Comparison of ENCODE assay signal across 8 cellular contexts in genomic region chr2:43426305-43427031, GRCh38.
DNase-seq lines count a peak whose midpoint lies in the region; ATAC-seq, FAIRE-seq and TF ChIP-seq lines count a peak whose summit lies in the region.

No MANE protein-coding gene starts in this region.

- FAIRE-seq in urothelium cell line (lab: Jason Lieb, UNC), result no peak

- H3K27me3 Mint-ChIP-seq in activated T-cell treated with anti-CD3 and anti-CD28 coated beads, Interleukin-2, amount 50 U/mL, for 72 hours (ENCODE audit: low read depth), result no peaks in the 10 kb centered on the region
- H3K27me3 Mint-ChIP-seq in progenitor cell of endocrine pancreas, result peaks cover 16% of the 10 kb centered on the region

- H3K4me1 Mint-ChIP-seq in activated T-cell treated with anti-CD3 and anti-CD28 coated beads, Interleukin-2, amount 50 U/mL, for 72 hours (ENCODE audit: low read depth), result peaks cover 38% of the 10 kb centered on the region
- H3K4me1 Mint-ChIP-seq in progenitor cell of endocrine pancreas (ENCODE audit: low read depth), result peaks cover 17% of the 10 kb centered on the region

- peak overlapping the region; percentile 54 for H3K27ac Mint-ChIP-seq in activated T-cell treated with anti-CD3 and anti-CD28 coated beads, Interleukin-2, amount 50 U/mL, for 72 hours
- H3K27ac Mint-ChIP-seq in progenitor cell of endocrine pancreas, result peak overlapping the region; percentile 71

- no peak for TF ChIP-seq CTCF in fibroblast of villous mesenchyme (IDR thresholded peaks at IDR 0.05; ENCODE audit: insufficient read depth, low read depth, low read length)
- TF ChIP-seq CTCF in progenitor cell of endocrine pancreas (IDR thresholded peaks at IDR 0.05; ENCODE audit: unreplicated experiment), result no peak

- DNase-seq in activated gamma-delta T cell treated with Interleukin-2 at 50 U/mL for 16 hours (peak; percentile 63), activated gamma-delta T cell (lab: John Stamatoyannopoulos, UW) (no peak), fibroblast of villous mesenchyme (ENCODE audit: low read depth) (peak; percentile 99), progenitor cell of endocrine pancreas (ENCODE audit: low spot score, unreplicated experiment) (no peak), urothelium cell line (ENCODE audit: low spot score) (peak; percentile 87)
- DNase-seq in activated T-cell treated with anti-CD3 and anti-CD28 coated beads, Interleukin-2, amount 50 U/mL, for 72 hours, result peak; percentile 71 to 84

- no peaks in the 10 kb centered on the region for H3K9me3 Mint-ChIP-seq in activated T-cell treated with anti-CD3 and anti-CD28 coated beads, Interleukin-2, amount 50 U/mL, for 72 hours
- peaks cover 3% of the 10 kb centered on the region for H3K9me3 Mint-ChIP-seq in progenitor cell of endocrine pancreas (ENCODE audit: low read depth)

- H3K4me3 Mint-ChIP-seq in activated T-cell treated with anti-CD3 and anti-CD28 coated beads, Interleukin-2, amount 50 U/mL, for 72 hours, result peak overlapping the region; percentile 46 to 85
- no peak overlapping the region for H3K4me3 Mint-ChIP-seq in progenitor cell of endocrine pancreas (ENCODE audit: low read depth)

- H3K4me3 ChIP-seq in fibroblast of villous mesenchyme (ENCODE audit: low read depth, low read length), result no peak overlapping the region

- peaks cover 4 to 8% of the 10 kb centered on the region in 2 donors for H3K36me3 Mint-ChIP-seq in activated T-cell treated with anti-CD3 and anti-CD28 coated beads, Interleukin-2, amount 50 U/mL, for 72 hours (ENCODE audit: insufficient read depth in 2 of 2)
- peaks cover 17% of the 10 kb centered on the region for H3K36me3 Mint-ChIP-seq in progenitor cell of endocrine pancreas (ENCODE audit: insufficient read depth)

- ATAC-seq in HG03097 (IDR thresholded peaks at IDR 0.05; ENCODE audit: low FRiP score, unreplicated experiment), result peak; percentile 87
- peak; percentile 94 for ATAC-seq in activated T-cell treated with anti-CD3 and anti-CD28 coated beads, Interleukin-2, amount 50 U/mL, for 72 hours (replicated peaks in 1 of 2)

TF ChIP-seq in PFSK-1, 5 proteins besides CTCF, POLR2A, EP300 and RAD21:
- no peak for TF ChIP-seq TAF1 (IDR thresholded peaks at IDR 0.05; ENCODE audit: borderline replicate concordance, insufficient read depth, low read length)
- TF ChIP-seq REST (IDR thresholded peaks at IDR 0.05; ENCODE audit: insufficient read depth in 1 of 2, low read depth in 2 of 2, low read length in 2 of 2), result no peak
- TF ChIP-seq SIN3A (IDR thresholded peaks at IDR 0.05; ENCODE audit: borderline replicate concordance, insufficient read depth, low read length), result peak; percentile 38; the same call in 1 of the 2 replicates
- no peak for TF ChIP-seq FOXP2 (optimal IDR thresholded peaks at IDR 0.05; ENCODE audit: borderline replicate concordance, extremely low read depth, extremely low read length, insufficient read depth)
- TF ChIP-seq POLR2AphosphoS5 (IDR thresholded peaks at IDR 0.05; ENCODE audit: low read depth, low read length), result no peak

Comparison
In these comparisons a context has a peak if more than half of its experiments do, and no peak if none do; other contexts are left out.
1. DNase-seq: peak in activated gamma-delta T cell treated with Interleukin-2 at 50 U/mL for 16 hours (single experiment), activated T-cell treated with anti-CD3 and anti-CD28 coated beads, Interleukin-2, amount 50 U/mL, for 72 hours (2 of 2), fibroblast of villous mesenchyme (single experiment) and urothelium cell line (single experiment); none in activated gamma-delta T cell (single experiment) and progenitor cell of endocrine pancreas (single experiment).